15 cellular contexts compared by ENCODE assay signal in the genomic region with DNA sequence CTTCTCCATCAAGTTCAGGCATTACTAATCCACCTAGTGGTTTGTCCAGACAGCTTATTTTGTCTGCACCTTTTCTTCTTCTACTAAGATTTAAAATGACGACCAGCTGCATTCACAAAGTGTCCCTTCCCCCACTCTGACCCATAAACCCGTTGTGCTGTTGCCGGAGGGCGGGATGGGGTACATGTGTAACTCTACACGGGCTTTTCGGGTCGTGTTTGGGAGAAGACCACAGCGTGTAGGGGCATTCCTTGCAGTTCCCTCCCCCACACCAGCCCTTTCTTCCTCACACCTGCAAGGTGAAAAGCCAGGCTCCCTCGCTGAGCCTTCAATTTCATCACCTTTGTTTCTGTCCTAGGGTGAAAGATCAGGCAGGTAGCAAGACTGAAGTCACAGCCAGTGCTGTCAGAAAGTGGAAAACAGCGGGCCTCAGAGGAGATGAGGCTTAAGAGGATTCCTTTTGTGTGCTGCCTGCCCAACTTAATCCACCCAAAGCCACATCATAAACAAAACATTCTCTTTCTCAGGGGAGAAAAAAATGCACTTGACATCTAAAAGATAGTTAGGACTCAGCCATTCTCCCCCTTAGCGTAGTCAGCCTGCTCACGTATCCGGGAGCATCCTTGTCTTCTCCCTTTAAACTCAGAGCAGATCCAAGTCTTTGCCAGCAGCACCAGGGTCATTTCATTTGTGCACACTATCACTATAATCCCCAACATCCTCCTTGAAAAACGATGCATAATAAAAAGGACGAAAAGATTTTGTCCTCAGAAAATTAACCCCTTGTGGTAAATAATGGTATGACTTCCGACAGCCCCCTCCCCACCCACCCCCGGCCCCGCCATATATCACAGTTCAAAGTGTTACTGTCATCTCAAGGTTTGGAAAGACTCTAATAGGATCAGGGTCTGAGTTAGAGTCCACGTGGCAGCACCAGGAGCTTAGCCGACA.
"Had no signal": no experiment of that assay in that cellular context is flagged by ENCODE, and none has a peak within 500 bp of the region (broad histone marks: within the 10 kb centered on the region; RNA-seq: fewer than 3 reads in every experiment).

No MANE protein-coding gene starts in this region.

- H3K4me2 ChIP-seq: hepatocyte had no signal

- ATAC-seq: activated CD8-positive, alpha-beta T cell treated with anti-CD3 and anti-CD28 coated beads, Interleukin-2, amount 10 ng/mL, durations not matched to agents 7 days and 5 days; esophagus mucosa; stimulated activated effector memory CD8-positive, alpha-beta T cell treated with anti-CD3 and anti-CD28 coated beads, Interleukin-12 subunit alpha, Interleukin-12 subunit beta, amount 100 ng/mL, for 72 hours; T-helper 17 cell had no signal

- H3K36me3 ChIP-seq: sigmoid colon, thoracic aorta had no signal

- H3K9me3 ChIP-seq: sigmoid colon, thoracic aorta had no signal

- H3K4me3 ChIP-seq: hepatocyte, sigmoid colon, thoracic aorta had no signal

- H3K36me3 Mint-ChIP-seq: stimulated activated effector memory CD8-positive, alpha-beta T cell treated with anti-CD3 and anti-CD28 coated beads, Interleukin-12 subunit alpha, Interleukin-12 subunit beta, amount 100 ng/mL, for 72 hours had no signal

- DNase-seq: activated B cell treated with CpG ODN at 0.5 μM for 24 hours; activated CD4-positive, alpha-beta T cell treated with anti-CD3 and anti-CD28 coated beads, Interleukin-2, amount 10 ng/mL, durations not matched to agents 24 days and 14 days; activated CD8-positive, alpha-beta memory T cell treated with anti-CD3 and anti-CD28 coated beads, Interleukin-2, amount 50 U/mL, for 4 hours; activated CD8-positive, alpha-beta T cell treated with anti-CD3 and anti-CD28 coated beads, Interleukin-2, amount 10 ng/mL, durations not matched to agents 7 days and 5 days; activated effector memory CD4-positive, alpha-beta T cell treated with anti-CD3 and anti-CD28 coated beads, Interleukin-2, amount 50 U/mL, for 16 hours; activated T-cell treated with anti-CD3 and anti-CD28 coated beads, Interleukin-2, amount 50 U/mL, for 48 hours; amniotic stem cell; kidney glomerular epithelial cell; sigmoid colon; T-helper 17 cell had no signal

- H3K27ac Mint-ChIP-seq: activated B cell treated with CpG ODN at 0.5 μM for 24 hours; activated CD4-positive, alpha-beta T cell treated with anti-CD3 and anti-CD28 coated beads, Interleukin-2, amount 10 ng/mL, durations not matched to agents 24 days and 14 days; activated CD8-positive, alpha-beta T cell treated with anti-CD3 and anti-CD28 coated beads, Interleukin-2, amount 10 ng/mL, durations not matched to agents 7 days and 5 days; activated naive CD8-positive, alpha-beta T cell; stimulated activated effector memory CD8-positive, alpha-beta T cell treated with anti-CD3 and anti-CD28 coated beads, Interleukin-12 subunit alpha, Interleukin-12 subunit beta, amount 100 ng/mL, for 72 hours; T-helper 17 cell had no signal

- H3K4me3 Mint-ChIP-seq: activated B cell treated with CpG ODN at 0.5 μM for 24 hours; activated CD4-positive, alpha-beta T cell treated with anti-CD3 and anti-CD28 coated beads, Interleukin-2, amount 10 ng/mL, durations not matched to agents 24 days and 14 days; activated CD8-positive, alpha-beta T cell treated with anti-CD3 and anti-CD28 coated beads, Interleukin-2, amount 10 ng/mL, durations not matched to agents 7 days and 5 days; activated naive CD8-positive, alpha-beta T cell; stimulated activated effector memory CD8-positive, alpha-beta T cell treated with anti-CD3 and anti-CD28 coated beads, Interleukin-12 subunit alpha, Interleukin-12 subunit beta, amount 100 ng/mL, for 72 hours; T-helper 17 cell had no signal

- H3K27ac ChIP-seq: hepatocyte, sigmoid colon, thoracic aorta had no signal

- H3K27me3 Mint-ChIP-seq: activated B cell treated with CpG ODN at 0.5 μM for 24 hours; activated CD4-positive, alpha-beta T cell treated with anti-CD3 and anti-CD28 coated beads, Interleukin-2, amount 10 ng/mL, durations not matched to agents 24 days and 14 days; activated naive CD8-positive, alpha-beta T cell; T-helper 17 cell had no signal

- H2AFZ ChIP-seq: hepatocyte had no signal

- H3K27me3 ChIP-seq: hepatocyte, sigmoid colon had no signal

- H3K4me1 Mint-ChIP-seq: activated B cell treated with CpG ODN at 0.5 μM for 24 hours; activated CD4-positive, alpha-beta T cell treated with anti-CD3 and anti-CD28 coated beads, Interleukin-2, amount 10 ng/mL, durations not matched to agents 24 days and 14 days; stimulated activated effector memory CD8-positive, alpha-beta T cell treated with anti-CD3 and anti-CD28 coated beads, Interleukin-12 subunit alpha, Interleukin-12 subunit beta, amount 100 ng/mL, for 72 hours; T-helper 17 cell had no signal
